Comparison of ENCODE assay signal across 17 cellular contexts in the genomic region with DNA sequence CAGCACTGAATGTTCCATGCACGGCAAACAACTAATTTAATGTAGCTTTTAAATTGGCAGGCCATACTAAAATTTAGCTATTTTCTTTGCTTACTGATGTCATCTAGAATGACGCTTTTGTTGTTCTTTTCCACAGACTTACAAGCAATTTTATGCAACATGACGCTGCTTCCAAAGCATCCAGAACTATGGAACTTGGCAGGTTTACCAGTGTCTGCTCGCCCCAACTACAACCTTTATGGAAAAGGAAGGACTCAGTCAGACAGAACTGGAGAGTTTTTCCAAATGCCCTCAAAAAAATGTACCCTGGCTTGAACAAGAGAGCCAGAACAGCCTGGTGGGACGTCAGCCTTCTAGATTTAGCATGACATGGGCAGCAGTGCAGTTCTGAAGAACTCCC. TPM values are rescaled to one million over a fixed set of nuclear protein-coding genes. Genes with fewer than 3 reads are reported as not detected.
"Had no signal": no experiment of that assay in that cellular context is flagged by ENCODE, and none has a peak within 500 bp of the region (broad histone marks: within the 10 kb centered on the region; RNA-seq: fewer than 3 reads in every experiment).

No MANE protein-coding gene starts in this region.

- H3K27me3 ChIP-seq: esophagus squamous epithelium, gastroesophageal sphincter, sigmoid colon, spleen, upper lobe of right lung had no signal

- H3K36me3 ChIP-seq: esophagus squamous epithelium, gastroesophageal sphincter, lower lobe of right lung, sigmoid colon, spleen, upper lobe of right lung had no signal

- H3K9ac ChIP-seq: parathyroid adenoma had no signal

- H3K4me1 Mint-ChIP-seq: activated CD4-positive, alpha-beta T cell treated with anti-CD3 and anti-CD28 coated beads, Interleukin-2, amount 10 ng/mL, durations not matched to agents 24 days and 14 days had no signal

- ATAC-seq: activated CD8-positive, alpha-beta T cell treated with anti-CD3 and anti-CD28 coated beads, Interleukin-2, amount 10 ng/mL, durations not matched to agents 7 days and 5 days; gastroesophageal sphincter; lower lobe of right lung; natural killer cell treated with Interleukin-12 subunit alpha and Interleukin-12 subunit beta and Interleukin-15 and Interleukin-18, amount 100 ng/mL, for 72 hours; stimulated activated naive B cell treated with anti-CD40 and anti-IgM and Interleukin-4, amounts not matched to agents 10 μg/mL and 1 μg/mL and 100 μg/mL, for 72 hours; upper lobe of right lung had no signal

- H3K4me3 Mint-ChIP-seq: activated CD4-positive, alpha-beta T cell treated with anti-CD3 and anti-CD28 coated beads, Interleukin-2, amount 10 ng/mL, durations not matched to agents 24 days and 14 days; activated CD8-positive, alpha-beta T cell treated with anti-CD3 and anti-CD28 coated beads, Interleukin-2, amount 10 ng/mL, durations not matched to agents 7 days and 5 days; activated naive CD4-positive, alpha-beta T cell treated with anti-CD3 and anti-CD28 coated beads for 36 hours; activated T-cell treated with anti-CD3 and anti-CD28 coated beads, Interleukin-2, amount 50 U/mL, for 24 hours; natural killer cell treated with Interleukin-12 subunit alpha and Interleukin-12 subunit beta and Interleukin-15 and Interleukin-18, amount 100 ng/mL, for 72 hours; stimulated activated naive B cell treated with anti-CD40 and anti-IgM and Interleukin-4, amounts not matched to agents 10 μg/mL and 1 μg/mL and 100 μg/mL, for 72 hours; T-helper 1 cell treated with Interleukin-12 subunit alpha and Interleukin-12 subunit beta and Interleukin-4 antibody, amounts not matched to agents 30 μg/mL and 1 μg/mL, for 36 hours had no signal

- H3K27ac Mint-ChIP-seq: activated CD4-positive, alpha-beta T cell treated with anti-CD3 and anti-CD28 coated beads, Interleukin-2, amount 10 ng/mL, durations not matched to agents 24 days and 14 days; activated CD8-positive, alpha-beta T cell treated with anti-CD3 and anti-CD28 coated beads, Interleukin-2, amount 10 ng/mL, durations not matched to agents 7 days and 5 days; activated naive CD4-positive, alpha-beta T cell treated with anti-CD3 and anti-CD28 coated beads for 36 hours; activated T-cell treated with anti-CD3 and anti-CD28 coated beads, Interleukin-2, amount 50 U/mL, for 24 hours; natural killer cell treated with Interleukin-12 subunit alpha and Interleukin-12 subunit beta and Interleukin-15 and Interleukin-18, amount 100 ng/mL, for 72 hours; stimulated activated naive B cell treated with anti-CD40 and anti-IgM and Interleukin-4, amounts not matched to agents 10 μg/mL and 1 μg/mL and 100 μg/mL, for 72 hours; T-helper 1 cell treated with Interleukin-12 subunit alpha and Interleukin-12 subunit beta and Interleukin-4 antibody, amounts not matched to agents 30 μg/mL and 1 μg/mL, for 36 hours had no signal

- H3K27me3 Mint-ChIP-seq: activated CD4-positive, alpha-beta T cell treated with anti-CD3 and anti-CD28 coated beads, Interleukin-2, amount 10 ng/mL, durations not matched to agents 24 days and 14 days had no signal

- H3K27ac ChIP-seq: esophagus squamous epithelium, gastroesophageal sphincter, lower lobe of right lung, parathyroid adenoma, sigmoid colon, spleen, upper lobe of right lung had no signal

- H3K9me3 Mint-ChIP-seq: activated CD4-positive, alpha-beta T cell treated with anti-CD3 and anti-CD28 coated beads, Interleukin-2, amount 10 ng/mL, durations not matched to agents 24 days and 14 days; activated naive CD4-positive, alpha-beta T cell treated with anti-CD3 and anti-CD28 coated beads for 36 hours; activated T-cell treated with anti-CD3 and anti-CD28 coated beads, Interleukin-2, amount 50 U/mL, for 24 hours; natural killer cell treated with Interleukin-12 subunit alpha and Interleukin-12 subunit beta and Interleukin-15 and Interleukin-18, amount 100 ng/mL, for 72 hours; stimulated activated naive B cell treated with anti-CD40 and anti-IgM and Interleukin-4, amounts not matched to agents 10 μg/mL and 1 μg/mL and 100 μg/mL, for 72 hours; T-helper 1 cell treated with Interleukin-12 subunit alpha and Interleukin-12 subunit beta and Interleukin-4 antibody, amounts not matched to agents 30 μg/mL and 1 μg/mL, for 36 hours had no signal

- H3K9me3 ChIP-seq: esophagus squamous epithelium, gastroesophageal sphincter, lower lobe of right lung, sigmoid colon, spleen, upper lobe of right lung had no signal

- DNase-seq: activated CD4-positive, alpha-beta T cell treated with anti-CD3 and anti-CD28 coated beads, Interleukin-2, amount 10 ng/mL, durations not matched to agents 24 days and 14 days; activated CD8-positive, alpha-beta T cell treated with anti-CD3 and anti-CD28 coated beads, Interleukin-2, amount 10 ng/mL, durations not matched to agents 7 days and 5 days; activated naive CD4-positive, alpha-beta T cell treated with anti-CD3 and anti-CD28 coated beads for 36 hours; activated T-cell treated with anti-CD3 and anti-CD28 coated beads, Interleukin-2, amount 50 U/mL, for 24 hours; anterior cingulate cortex; dermis blood vessel endothelial cell; effector memory CD4-positive, alpha-beta T cell; esophagus squamous epithelium; lower lobe of right lung; sigmoid colon; spleen; stimulated activated naive B cell treated with anti-CD40 and anti-IgM and Interleukin-4, amounts not matched to agents 10 μg/mL and 1 μg/mL and 100 μg/mL, for 72 hours; upper lobe of right lung had no signal

- H3K4me1 ChIP-seq: esophagus squamous epithelium, gastroesophageal sphincter, lower lobe of right lung, parathyroid adenoma, sigmoid colon, spleen, upper lobe of right lung had no signal

- H3K4me3 ChIP-seq: esophagus squamous epithelium, gastroesophageal sphincter, lower lobe of right lung, sigmoid colon, spleen, upper lobe of right lung had no signal

- H3K79me2 ChIP-seq: parathyroid adenoma had no signal

- H2AFZ ChIP-seq: parathyroid adenoma had no signal

- H3K36me3 Mint-ChIP-seq: natural killer cell treated with Interleukin-12 subunit alpha and Interleukin-12 subunit beta and Interleukin-15 and Interleukin-18, amount 100 ng/mL, for 72 hours; stimulated activated naive B cell treated with anti-CD40 and anti-IgM and Interleukin-4, amounts not matched to agents 10 μg/mL and 1 μg/mL and 100 μg/mL, for 72 hours had no signal

RNA-seq across cellular contexts. Expression of gene ANOS1, which starts 58.7 kb away (rescaled TPM):
- total RNA-seq: activated CD4-positive, alpha-beta T cell treated with anti-CD3 and anti-CD28 coated beads, Interleukin-2, amount 10 ng/mL, durations not matched to agents 24 days and 14 days; activated naive CD4-positive, alpha-beta T cell treated with anti-CD3 and anti-CD28 coated beads for 36 hours; natural killer cell treated with Interleukin-12 subunit alpha and Interleukin-12 subunit beta and Interleukin-15 and Interleukin-18, amount 100 ng/mL, for 72 hours had no signal
